22 cellular contexts compared by ENCODE assay signal in the genomic region with DNA sequence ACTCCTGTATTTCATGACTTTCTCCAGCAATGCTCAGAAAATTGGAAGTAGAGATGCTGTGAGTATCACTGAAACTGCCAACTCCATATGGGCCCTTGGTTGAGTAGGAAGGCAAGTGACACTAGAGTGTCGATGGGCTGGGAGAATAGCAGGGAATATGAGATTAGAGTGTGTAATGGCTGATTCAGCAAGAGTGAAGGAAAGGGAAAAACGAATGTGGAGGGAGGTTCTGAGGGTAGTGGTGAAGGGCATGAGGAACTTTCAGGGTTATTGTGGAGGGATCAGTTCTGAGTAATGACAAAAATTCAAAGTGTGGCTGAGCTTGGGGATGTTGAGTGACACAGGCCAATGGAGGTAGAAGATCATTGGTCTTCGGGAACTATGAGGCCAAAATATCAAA. TPM values are rescaled to one million over a fixed set of nuclear protein-coding genes. Genes with fewer than 3 reads are reported as not detected.
DNase-seq lines count a peak whose midpoint lies in the region; ATAC-seq, FAIRE-seq and TF ChIP-seq lines count a peak whose summit lies in the region.
"Had no signal": no experiment of that assay in that cellular context is flagged by ENCODE, and none has a peak within 500 bp of the region (broad histone marks: within the 10 kb centered on the region; RNA-seq: fewer than 3 reads in every experiment).

No MANE protein-coding gene starts in this region.

- peaks cover 12% of the 10 kb centered on the region for H3K36me3 Mint-ChIP-seq in central memory CD8-positive, alpha-beta T cell (ENCODE audit: insufficient read depth)
- peaks cover 45% of the 10 kb centered on the region for H3K36me3 Mint-ChIP-seq in stimulated activated memory B cell treated with anti-CD40 and anti-IgM and Interleukin-4, amounts not matched to agents 10 μg/mL and 1 μg/mL and 100 μg/mL, for 72 hours

- ATAC-seq in right cardiac atrium, result no peak
- no peak for ATAC-seq in central memory CD8-positive, alpha-beta T cell (replicated peaks; ENCODE audit: extremely low read depth, poor library complexity, severe bottlenecking)
- ATAC-seq in stimulated activated memory B cell treated with anti-CD40 and anti-IgM and Interleukin-4, amounts not matched to agents 10 μg/mL and 1 μg/mL and 100 μg/mL, for 72 hours, result no peak
- ATAC-seq in GM18502 (IDR thresholded peaks at IDR 0.05; ENCODE audit: poor library complexity, unreplicated experiment), result no peak
- ATAC-seq in HG03354 (IDR thresholded peaks at IDR 0.05; ENCODE audit: poor library complexity, severe bottlenecking, unreplicated experiment), result no peak
- ATAC-seq in HG03520 (IDR thresholded peaks at IDR 0.05; ENCODE audit: unreplicated experiment), result no peak
- ATAC-seq: A549, Right ventricle myocardium inferior had no signal

- no peaks in the 10 kb centered on the region for H3K27me3 Mint-ChIP-seq in central memory CD8-positive, alpha-beta T cell
- no peaks in the 10 kb centered on the region for H3K27me3 Mint-ChIP-seq in stimulated activated memory B cell treated with anti-CD40 and anti-IgM and Interleukin-4, amounts not matched to agents 10 μg/mL and 1 μg/mL and 100 μg/mL, for 72 hours

- H3K4me1 Mint-ChIP-seq in central memory CD8-positive, alpha-beta T cell, result peaks cover 45% of the 10 kb centered on the region
- H3K4me1 Mint-ChIP-seq in stimulated activated memory B cell treated with anti-CD40 and anti-IgM and Interleukin-4, amounts not matched to agents 10 μg/mL and 1 μg/mL and 100 μg/mL, for 72 hours, result peaks cover 30% of the 10 kb centered on the region

- TF ChIP-seq CTCF in left ventricle myocardium inferior (IDR thresholded peaks at IDR 0.05; ENCODE audit: borderline replicate concordance), result no peak

- peak; percentile 78 for FAIRE-seq in H54 (lab: Jason Lieb, UNC)
- FAIRE-seq: A549, G401.6, GM12892, GM19239, RCC 7860 had no signal

- H3K27ac Mint-ChIP-seq in central memory CD8-positive, alpha-beta T cell (ENCODE audit: low read depth), result peak overlapping the region; percentile 32
- peak overlapping the region; percentile 10 for H3K27ac Mint-ChIP-seq in stimulated activated memory B cell treated with anti-CD40 and anti-IgM and Interleukin-4, amounts not matched to agents 10 μg/mL and 1 μg/mL and 100 μg/mL, for 72 hours

- TF ChIP-seq POLR2A in H54 (IDR thresholded peaks at IDR 0.05; ENCODE audit: low read depth, low read length), result no peak

- H3K9me3 ChIP-seq in right cardiac atrium (ENCODE audit: control insufficient read depth, low read length) (no peaks in the 10 kb centered on the region), left ventricle myocardium inferior (replicated peaks) (peaks cover 12% of the 10 kb centered on the region)
- H3K9me3 ChIP-seq: BE2C, SJSA1 had no signal

- H3K4me3 Mint-ChIP-seq in central memory CD8-positive, alpha-beta T cell, result no peak overlapping the region
- no peak overlapping the region for H3K4me3 Mint-ChIP-seq in stimulated activated memory B cell treated with anti-CD40 and anti-IgM and Interleukin-4, amounts not matched to agents 10 μg/mL and 1 μg/mL and 100 μg/mL, for 72 hours

- 69% methylated on average over 3 of the region's 3 CpGs for WGBS in right cardiac atrium

- no peaks in the 10 kb centered on the region for H3K36me3 ChIP-seq in left ventricle myocardium inferior
- H3K36me3 ChIP-seq: BE2C, SJSA1 had no signal

- H3K27ac ChIP-seq in right cardiac atrium (ENCODE audit: low read length) (peak overlapping the region; percentile 43), left ventricle myocardium inferior (replicated peaks) (no peak overlapping the region)
- H3K27ac ChIP-seq: A549, SJSA1 had no signal

- H3K27me3 ChIP-seq in right cardiac atrium (ENCODE audit: control insufficient read depth, insufficient read depth), result no peaks in the 10 kb centered on the region
- no peaks in the 10 kb centered on the region for H3K27me3 ChIP-seq in left ventricle myocardium inferior (ENCODE audit: low read depth)
- H3K27me3 ChIP-seq: BE2C, SJSA1 had no signal

- intact Hi-C loops in right cardiac atrium (cut with DNase I) (no loop called here), left ventricle myocardium inferior (cut with micrococcal nuclease) (no loop called here)

- H3K4me1 ChIP-seq in right cardiac atrium (ENCODE audit: control insufficient read depth, insufficient read depth, low read length) (peaks cover 3% of the 10 kb centered on the region), left ventricle myocardium inferior (peaks cover 7% of the 10 kb centered on the region)
- H3K4me1 ChIP-seq: BE2C, SJSA1 had no signal

- H3K4me3 ChIP-seq in right cardiac atrium (ENCODE audit: low read length) (no peak overlapping the region), left ventricle myocardium inferior (no peak overlapping the region)
- H3K4me3 ChIP-seq: A549, SJSA1 had no signal

- DNase-seq in right cardiac atrium (no peak), left ventricle myocardium inferior (no peak), H54 (ENCODE audit: insufficient read length, low spot score) (no peak)
- DNase-seq in central memory CD8-positive, alpha-beta T cell (ENCODE audit: low spot score in 2 of 2), result no peak
- DNase-seq: BE2C, IMR-90, MV-4-11, NCI-H187, NCI-H446 treated with DMSO at 0.1 percent for 48 hours, NCI-H526 treated with DMSO at 0.1 percent for 48 hours, OCI-M1 had no signal

- no peaks in the 10 kb centered on the region for H3K9me3 Mint-ChIP-seq in central memory CD8-positive, alpha-beta T cell
- peaks cover 5% of the 10 kb centered on the region for H3K9me3 Mint-ChIP-seq in stimulated activated memory B cell treated with anti-CD40 and anti-IgM and Interleukin-4, amounts not matched to agents 10 μg/mL and 1 μg/mL and 100 μg/mL, for 72 hours

RNA-seq across cellular contexts. Expression of a gene that starts 49.0 kb away (rescaled TPM):
- total RNA-seq in right cardiac atrium (10 to 100 TPM; 55.1 to 77.1 (median 59.6) TPM), left ventricle myocardium inferior (61.0 TPM)
- 40.2 TPM for polyA plus RNA-seq in right cardiac atrium
